Comparison of ENCODE assay signal across 8 cellular contexts in the genomic region with DNA sequence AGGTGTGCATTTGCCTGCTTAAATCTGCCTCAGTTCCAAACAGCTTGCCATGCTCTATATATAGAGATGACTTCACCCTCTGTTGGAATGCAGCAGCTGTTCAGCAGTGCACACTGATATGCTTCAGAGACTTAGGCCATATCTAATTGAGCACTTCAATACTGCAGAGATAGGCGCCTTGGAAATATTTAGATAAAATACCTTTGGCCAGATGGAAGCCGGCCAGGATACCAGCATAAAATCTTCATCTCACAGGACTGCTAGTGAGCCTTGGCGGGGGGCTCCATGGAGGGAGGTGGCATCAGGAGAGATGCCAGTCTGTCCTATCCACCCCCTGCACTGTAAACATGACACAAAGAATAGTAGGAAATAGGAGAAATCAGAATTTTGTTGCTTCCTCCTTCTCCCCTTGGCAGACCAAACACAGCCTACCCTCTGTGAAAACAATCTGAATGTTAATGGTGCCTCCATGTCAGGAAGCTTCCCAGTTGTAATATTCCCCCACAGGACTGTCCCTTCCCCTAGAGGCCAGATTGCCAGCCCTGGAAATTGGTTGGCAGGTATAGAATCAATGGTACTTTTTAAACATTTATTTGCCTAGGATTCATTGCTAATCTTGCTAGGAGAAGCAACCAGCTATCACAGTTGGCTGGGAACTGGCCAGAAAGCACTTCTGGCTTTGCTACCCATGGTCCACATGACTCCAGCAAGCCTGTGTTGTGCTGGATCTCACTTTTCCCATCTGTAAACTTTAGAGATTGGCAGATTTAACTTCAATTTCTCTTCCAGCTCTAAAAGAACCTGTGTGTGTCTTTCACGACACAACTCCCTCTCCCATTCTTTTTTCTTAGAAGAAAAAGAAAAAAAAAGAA.
A peak's percentile ranks its signal among the peaks of the same experiment; 100 is the strongest.
DNase-seq lines count a peak whose midpoint lies in the region; ATAC-seq and TF ChIP-seq lines count a peak whose summit lies in the region.
"Had no signal": no experiment of that assay in that cellular context is flagged by ENCODE, and none has a peak within 500 bp of the region (broad histone marks: within the 10 kb centered on the region; RNA-seq: fewer than 3 reads in every experiment).

No MANE protein-coding gene starts in this region.

- H3K9me2 ChIP-seq in hepatocyte (replicated peaks; ENCODE audit: insufficient read depth): no peaks in the 10 kb centered on the region

- H2BK15ac ChIP-seq in IMR-90 (ENCODE audit: low read depth, low read length): peak overlapping the region; percentile 74; the same call in 1 of the 3 replicates

- POLR2A ChIA-PET in IMR-90 (lab: Charles Lee; ENCODE audit: unreplicated experiment): interaction anchor here (0.8 kb wide), 1 partner anchor 484 kb away, joined by 3 read pairs; no protein-coding TSS in a partner anchor

- TF ChIP-seq CTCF in IMR-90 (conservative IDR thresholded peaks at IDR 0.05; ENCODE audit: low read depth, low read length): no peak
- no peak for TF ChIP-seq CTCF in hepatocyte (IDR thresholded peaks at IDR 0.05; ENCODE audit: poor library complexity)
- TF ChIP-seq CTCF in testis (IDR thresholded peaks at IDR 0.05): no peak

- no peaks in the 10 kb centered on the region for H3K79me1 ChIP-seq in IMR-90 (ENCODE audit: low read depth in 1 of 2, low read length in 2 of 2)

- 0 out of 2 replicates have a peak overlapping the region, but pooled peaks have one; percentile 55 for H3K14ac ChIP-seq in IMR-90 (replicated peaks; ENCODE audit: low read depth, low read length)

- no TSS peak for BruUV-seq in IMR-90 (replicated peaks; lab: Mats Ljungman, UMichigan)

- H3K4me2 ChIP-seq in IMR-90 (ENCODE audit: low read depth, low read length) (no peak overlapping the region), hepatocyte (no peak overlapping the region)

- dilution Hi-C loops in IMR-90 (cut with HindIII; ENCODE audit: low sequenced_read_pairs, unreplicated experiment): no loop called here

- no CpG with 5 or more reads among the region's 4 CpGs for WGBS in IMR-90 (ENCODE audit: extremely low coverage in 2 of 2, insufficient read length in 1 of 2), 2 experiments
- 51% methylated on average over 4 of the region's 4 CpGs for WGBS in hepatocyte (ENCODE audit: low lambda C conversion rate, missing lambda C conversion rate)
- WGBS in testis, 2 donors: 62 to 64% methylated on average over 4 of the region's 4 CpGs

- peak overlapping the region; percentile 63 for H3K4ac ChIP-seq in IMR-90 (ENCODE audit: low read depth, low read length)

- in situ Hi-C loops in IMR-90 (cut with MboI; ENCODE audit: low sequenced_read_pairs): loop anchor here (10.0 kb wide), 1 partner anchor 1136 kb away; no protein-coding TSS in a partner anchor

- H3K18ac ChIP-seq in IMR-90 (ENCODE audit: low read depth, low read length): peak overlapping the region; percentile 55

- H3K9me3 ChIP-seq in IMR-90 (ENCODE audit: control insufficient read depth, insufficient read depth, low read length) (peaks cover 2% of the 10 kb centered on the region; the same call in 1 of the 2 replicates), hepatocyte (ENCODE audit: low read depth) (no peaks in the 10 kb centered on the region), testis (no peaks in the 10 kb centered on the region)

- H3K27ac ChIP-seq in IMR-90 (ENCODE audit: insufficient read depth, low read length) (no peak overlapping the region), hepatocyte (peak overlapping the region; percentile 84), testis (no peak overlapping the region)

- no peaks in the 10 kb centered on the region for H3K79me2 ChIP-seq in hepatocyte

- DNase-seq in IMR-90: peak; percentile 83
- DNase-seq in amniotic epithelial cell (ENCODE audit: low read depth): peak; percentile 76
- peak; percentile 73 for DNase-seq in hepatocyte (ENCODE audit: low spot score)
- peak; percentile 53 for DNase-seq in testis
- DNase-seq: activated naive CD8-positive, alpha-beta T cell treated with anti-CD3 and anti-CD28 coated beads, Interleukin-2, amount 50 U/mL, for 24 hours had no signal

- ATAC-seq in IMR-90 (ENCODE audit: low read depth) (peak; percentile 95), HG02973 (IDR thresholded peaks at IDR 0.05; ENCODE audit: unreplicated experiment) (no peak), GM21526 (IDR thresholded peaks at IDR 0.05; ENCODE audit: low FRiP score, unreplicated experiment) (no peak), HG03135 (IDR thresholded peaks at IDR 0.05; ENCODE audit: unreplicated experiment) (no peak)
- ATAC-seq: activated naive CD8-positive, alpha-beta T cell treated with anti-CD3 and anti-CD28 coated beads, Interleukin-2, amount 50 U/mL, for 24 hours had no signal

- H3K56ac ChIP-seq in IMR-90 (ENCODE audit: extremely low read depth, insufficient read depth, low read length): no peak overlapping the region

- no peak; the same call in 1 of the 2 replicates for TF ChIP-seq RAD21 in IMR-90 (IDR thresholded peaks at IDR 0.05; ENCODE audit: low read length)

- no peaks in the 10 kb centered on the region for H3K27me3 ChIP-seq in IMR-90 (ENCODE audit: control insufficient read depth, insufficient read depth, low read length)
- no peaks in the 10 kb centered on the region for H3K27me3 ChIP-seq in hepatocyte
- H3K27me3 ChIP-seq in testis: no peaks in the 10 kb centered on the region

- peak overlapping the region; percentile 28 for H4K5ac ChIP-seq in IMR-90 (ENCODE audit: low read depth, low read length)

- no peak overlapping the region for H2AK9ac ChIP-seq in IMR-90 (replicated peaks; ENCODE audit: low read depth, low read length, poor library complexity)

- peaks cover 4% of the 10 kb centered on the region; the same call in 1 of the 2 replicates for H3K9me1 ChIP-seq in IMR-90 (ENCODE audit: insufficient read depth, low read length)

- H4K20me1 ChIP-seq in IMR-90 (ENCODE audit: insufficient read depth, low read length): no peaks in the 10 kb centered on the region
- H4K20me1 ChIP-seq in hepatocyte (ENCODE audit: insufficient read depth, poor library complexity, severe bottlenecking): no peaks in the 10 kb centered on the region

- H3K36me3 ChIP-seq in IMR-90 (ENCODE audit: control insufficient read depth, insufficient read depth, low read length) (no peaks in the 10 kb centered on the region), hepatocyte (replicated peaks; ENCODE audit: insufficient read depth, low read depth) (no peaks in the 10 kb centered on the region), testis (ENCODE audit: low read depth, missing control alignments) (no peaks in the 10 kb centered on the region)

- H2BK120ac ChIP-seq in IMR-90 (ENCODE audit: low read depth, low read length): peak overlapping the region; percentile 83

- peak overlapping the region; percentile 58; the same call in 1 of the 2 replicates for H2AK5ac ChIP-seq in IMR-90 (ENCODE audit: low read depth, low read length)

- intact Hi-C loops in IMR-90 (cut with micrococcal nuclease): loop anchor here (5.0 to 10.0 kb wide), 2 partner anchors 236 to 538 kb away; no protein-coding TSS in a partner anchor
- intact Hi-C loops in testis (cut with DNase I; ENCODE audit: low total_unique reads): no loop called here

- peak overlapping the region in 1 of 2 experiments; percentile 65; a peak in 2 of 4 replicates for H4K8ac ChIP-seq in IMR-90 (ENCODE audit: low read depth in 2 of 2, low read length in 2 of 2)

- TF ChIP-seq POLR2A in IMR-90 (IDR thresholded peaks at IDR 0.05; ENCODE audit: low read depth, low read length): no peak
- no peak for TF ChIP-seq POLR2A in testis (IDR thresholded peaks at IDR 0.05)

- H3K4me3 ChIP-seq in IMR-90 (ENCODE audit: insufficient read depth, low read depth, low read length) (no peak overlapping the region), hepatocyte (no peak overlapping the region), testis (no peak overlapping the region)

- no peak overlapping the region for H3K9ac ChIP-seq in IMR-90 (ENCODE audit: low read depth, low read length)

- peak overlapping the region; percentile 56 for H2BK20ac ChIP-seq in IMR-90 (ENCODE audit: low read depth, low read length)

- H2BK5ac ChIP-seq in IMR-90 (ENCODE audit: low read depth, low read length, poor library complexity, severe bottlenecking): peak overlapping the region; percentile 35

- H3K4me1 ChIP-seq in IMR-90 (ENCODE audit: control insufficient read depth, insufficient read depth, low read length) (peaks cover 13% of the 10 kb centered on the region), hepatocyte (ENCODE audit: insufficient read depth) (peaks cover 30% of the 10 kb centered on the region), testis (peaks cover 6% of the 10 kb centered on the region)

- H3K23ac ChIP-seq in IMR-90 (ENCODE audit: low read depth, low read length): peak overlapping the region; percentile 28; the same call in 1 of the 2 replicates

- peak overlapping the region; percentile 32; the same call in 1 of the 2 replicates for H4K91ac ChIP-seq in IMR-90 (ENCODE audit: insufficient read depth, low read depth, low read length)

- H2AFZ ChIP-seq in IMR-90 (replicated peaks; ENCODE audit: low read length, poor library complexity) (peak overlapping the region; percentile 67), hepatocyte (no peak overlapping the region)

- CTCF ChIA-PET in IMR-90 (lab: Yijun Ruan, JAX): no interaction called here

TF ChIP-seq in IMR-90, 13 proteins besides CTCF, POLR2A, EP300 and RAD21 (continues in another document):
- TF ChIP-seq MAFK (IDR thresholded peaks at IDR 0.05; ENCODE audit: low read depth, low read length): no peak
- TF ChIP-seq, protein P1, sequence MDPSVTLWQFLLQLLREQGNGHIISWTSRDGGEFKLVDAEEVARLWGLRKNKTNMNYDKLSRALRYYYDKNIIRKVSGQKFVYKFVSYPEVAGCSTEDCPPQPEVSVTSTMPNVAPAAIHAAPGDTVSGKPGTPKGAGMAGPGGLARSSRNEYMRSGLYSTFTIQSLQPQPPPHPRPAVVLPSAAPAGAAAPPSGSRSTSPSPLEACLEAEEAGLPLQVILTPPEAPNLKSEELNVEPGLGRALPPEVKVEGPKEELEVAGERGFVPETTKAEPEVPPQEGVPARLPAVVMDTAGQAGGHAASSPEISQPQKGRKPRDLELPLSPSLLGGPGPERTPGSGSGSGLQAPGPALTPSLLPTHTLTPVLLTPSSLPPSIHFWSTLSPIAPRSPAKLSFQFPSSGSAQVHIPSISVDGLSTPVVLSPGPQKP (IDR thresholded peaks at IDR 0.05; ENCODE audit: borderline replicate concordance, low read depth, low read length): no peak
- TF ChIP-seq MXI1 (IDR thresholded peaks at IDR 0.05; ENCODE audit: borderline replicate concordance, low read depth, low read length): no peak
- no peak for TF ChIP-seq MAZ (IDR thresholded peaks at IDR 0.05; ENCODE audit: borderline replicate concordance, low read depth, low read length)
- TF ChIP-seq CEBPB (IDR thresholded peaks at IDR 0.05; ENCODE audit: low read depth, low read length): no peak
- no peak for TF ChIP-seq NFE2L2 (IDR thresholded peaks at IDR 0.05; ENCODE audit: low read depth, low read length)
- TF ChIP-seq SMC3 (IDR thresholded peaks at IDR 0.05; ENCODE audit: low read depth, low read length): no peak
